In the genomic region with DNA sequence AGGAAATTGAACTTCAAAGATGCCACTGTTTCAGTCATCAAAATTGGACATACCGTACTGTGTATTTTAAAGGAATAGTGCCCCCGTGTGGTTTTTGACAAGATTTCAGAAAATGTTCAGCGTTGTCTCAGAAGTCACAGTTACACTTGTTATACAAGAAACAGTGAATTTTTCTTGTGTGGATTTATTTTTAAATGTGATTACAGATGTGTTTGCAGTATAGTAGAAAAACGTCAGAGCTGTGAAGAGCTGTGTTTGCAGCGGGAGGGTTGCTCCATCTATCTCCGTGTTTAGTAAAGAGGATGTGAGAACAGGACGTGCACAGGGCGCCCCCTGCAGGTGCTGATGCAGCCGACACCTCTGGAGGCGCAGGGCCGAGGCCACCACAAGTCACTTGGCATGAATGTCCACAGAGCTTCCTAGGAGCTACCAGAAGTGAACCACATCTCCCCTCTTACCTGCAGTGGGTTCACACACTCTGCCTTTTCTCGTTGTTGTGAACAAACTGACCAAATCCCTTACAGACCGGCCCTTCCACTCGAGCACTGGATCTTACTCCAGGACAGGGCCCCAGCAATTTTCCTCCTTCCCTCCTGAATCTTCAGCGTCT, we compare ENCODE assay signal across 8 cellular contexts.
DNase-seq lines count a peak whose midpoint lies in the region; ATAC-seq and TF ChIP-seq lines count a peak whose summit lies in the region.

No MANE protein-coding gene starts in this region.

- no peak for TF ChIP-seq POLR2A in right lobe of liver (IDR thresholded peaks at IDR 0.05)

- intact Hi-C loops in right lobe of liver (cut with DNase I): no loop called here

- H3K9me3 ChIP-seq in right lobe of liver: no peaks in the 10 kb centered on the region

- H3K27me3 ChIP-seq in right lobe of liver: no peaks in the 10 kb centered on the region

- H3K27ac ChIP-seq in C4-2B (no peak overlapping the region), right lobe of liver (no peak overlapping the region)

- 16% methylated on average over 14 of the region's 15 CpGs for WGBS in right lobe of liver (ENCODE audit: insufficient coverage, low coverage, low lambda C conversion rate, missing lambda C conversion rate)

- ATAC-seq in GM19328 (IDR thresholded peaks at IDR 0.05; ENCODE audit: unreplicated experiment) (peak; percentile 82), HG03442 (IDR thresholded peaks at IDR 0.05; ENCODE audit: unreplicated experiment) (peak; percentile 90), right lobe of liver (peak; percentile 99)

- H3K4me1 ChIP-seq in right lobe of liver: no peaks in the 10 kb centered on the region

- H3K4me3 ChIP-seq in right lobe of liver: peak overlapping the region; percentile 3 to 39 (median 25)

- TF ChIP-seq CTCF in C4-2B (conservative IDR thresholded peaks at IDR 0.05) (peak; percentile 98), right lobe of liver (IDR thresholded peaks at IDR 0.05) (peak; percentile 80 to 98 (median 94))

- DNase-seq in NCI-H510A treated with DMSO at 0.1 percent for 48 hours (lab: John Stamatoyannopoulos, UW): peak; percentile 76
- peak; percentile 88 for DNase-seq in activated CD4-positive, alpha-beta T cell treated with anti-CD3 and anti-CD28 coated beads for 48 hours
- DNase-seq in dedifferentiated amniotic fluid mesenchymal stem cell (ENCODE audit: extremely low spot score): peak; percentile 81
- peak; percentile 79 to 85 (median 81) for DNase-seq in right lobe of liver
- DNase-seq in stimulated activated CD4-positive, alpha-beta T cell treated with anti-CD3 and anti-CD28 coated beads, TNF-alpha, amount 100 ng/mL, for 1 hour (ENCODE audit: low read depth in 3 of 3, low spot score in 1 of 3): peak; percentile 29 to 75 (median 37)

- H3K36me3 ChIP-seq in right lobe of liver: no peaks in the 10 kb centered on the region

Comparison
In these comparisons a context has a peak if more than half of its experiments do, and no peak if none do; other contexts are left out.
1. DNase-seq: peak in every context shown above with its lines; median percentile 88 in activated CD4-positive, alpha-beta T cell treated with anti-CD3 and anti-CD28 coated beads for 48 hours; 81 in dedifferentiated amniotic fluid mesenchymal stem cell; 81 in right lobe of liver; 76 in NCI-H510A treated with DMSO at 0.1 percent for 48 hours; 37 in stimulated activated CD4-positive, alpha-beta T cell treated with anti-CD3 and anti-CD28 coated beads, TNF-alpha, amount 100 ng/mL, for 1 hour.